18 cellular contexts compared by ENCODE assay signal in genomic region chr6:145809785-145810184, GRCh38. TPM values are rescaled to one million over a fixed set of nuclear protein-coding genes. Genes with fewer than 3 reads are reported as not detected.
A peak's percentile ranks its signal among the peaks of the same experiment; 100 is the strongest.
DNase-seq lines count a peak whose midpoint lies in the region; ATAC-seq, FAIRE-seq and TF ChIP-seq lines count a peak whose summit lies in the region.
"Had no signal": no experiment of that assay in that cellular context is flagged by ENCODE, and none has a peak within 500 bp of the region (broad histone marks: within the 10 kb centered on the region; RNA-seq: fewer than 3 reads in every experiment).

No MANE protein-coding gene starts in this region.

- ATAC-seq in GM18867 (IDR thresholded peaks at IDR 0.05; ENCODE audit: unreplicated experiment) (peak; percentile 1), aorta (ENCODE audit: low FRiP score) (no peak)
- ATAC-seq in stimulated activated effector memory CD8-positive, alpha-beta T cell treated with anti-CD3 and anti-CD28 coated beads, Interleukin-12 subunit alpha, Interleukin-12 subunit beta, amount 100 ng/mL, for 72 hours = no peak
- ATAC-seq: lower lobe of right lung, Right ventricle myocardium inferior had no signal

- H3K27me3 Mint-ChIP-seq in activated naive CD8-positive, alpha-beta T cell treated with anti-CD3 and anti-CD28 coated beads for 36 hours = no peaks in the 10 kb centered on the region
- H3K27me3 Mint-ChIP-seq: activated CD4-positive, alpha-beta T cell treated with anti-CD3 and anti-CD28 coated beads, Interleukin-2, amount 10 ng/mL, durations not matched to agents 24 days and 14 days; IgD-negative memory B cell had no signal

- no peak overlapping the region for H3K27ac Mint-ChIP-seq in stimulated activated effector memory CD8-positive, alpha-beta T cell treated with anti-CD3 and anti-CD28 coated beads, Interleukin-12 subunit alpha, Interleukin-12 subunit beta, amount 100 ng/mL, for 72 hours
- H3K27ac Mint-ChIP-seq in activated naive CD8-positive, alpha-beta T cell treated with anti-CD3 and anti-CD28 coated beads for 36 hours = no peak overlapping the region
- H3K27ac Mint-ChIP-seq: activated CD4-positive, alpha-beta T cell treated with anti-CD3 and anti-CD28 coated beads, Interleukin-2, amount 10 ng/mL, durations not matched to agents 24 days and 14 days; activated T-helper 1 cell treated with anti-CD3 and anti-CD28 coated beads, Interleukin-12 subunit alpha, Interleukin-12 subunit beta, Interleukin-2, Interleukin-4 antibody, amounts not matched to agents 30 ng/mL and 10 ng/mL and 1 ng/mL, durations not matched to agents 14 hours and 24 hours and 36 hours; IgD-negative memory B cell had no signal

- FAIRE-seq in A204.1 (lab: Jason Lieb, UNC) (peak; percentile 51), kidney (lab: Jason Lieb, UNC) (peak; percentile 80)

- H3K27me3 ChIP-seq in adipocyte (replicated peaks; ENCODE audit: control insufficient read depth, insufficient read depth, low read length) (no peaks in the 10 kb centered on the region), aorta (ENCODE audit: control insufficient read depth in 1 of 2, insufficient read depth in 2 of 2, low read length in 1 of 2) (no peaks in the 10 kb centered on the region)
- H3K27me3 ChIP-seq: neutrophil, spleen had no signal

- intact Hi-C loops in kidney (cut with DNase I) (no loop called here), aorta (cut with DNase I) (loop anchor here (5.0 to 10.0 kb wide), 2 partner anchors 72 to 155 kb away; partner anchors contain the start of genes SHPRH (in 2 of the 2) and EPM2A (in 1 of the 2))

- H3K9me3 ChIP-seq in adipocyte (ENCODE audit: control insufficient read depth, low read length) = no peaks in the 10 kb centered on the region
- H3K9me3 ChIP-seq in kidney (ENCODE audit: control insufficient read depth in 1 of 2, low read length in 2 of 2) = no peaks in the 10 kb centered on the region
- no peaks in the 10 kb centered on the region for H3K9me3 ChIP-seq in aorta (ENCODE audit: control insufficient read depth, low read length)
- H3K9me3 ChIP-seq: lower lobe of right lung, neutrophil, spleen had no signal

- H3K4me3 ChIP-seq in adipocyte (ENCODE audit: low read length) = no peak overlapping the region
- no peak overlapping the region for H3K4me3 ChIP-seq in kidney (ENCODE audit: low read length in 2 of 2)
- H3K4me3 ChIP-seq in aorta (ENCODE audit: low read length in 2 of 2) = no peak overlapping the region
- H3K4me3 ChIP-seq: lower lobe of right lung, spleen had no signal

- H3K36me3 ChIP-seq in adipocyte (ENCODE audit: control insufficient read depth, insufficient read depth, low read length, severe bottlenecking) = peaks cover 16% of the 10 kb centered on the region
- H3K36me3 ChIP-seq in kidney (ENCODE audit: control insufficient read depth in 1 of 2, insufficient read depth in 2 of 2, low read length in 2 of 2) = peaks cover 2 to 12% of the 10 kb centered on the region in 2 donors
- H3K36me3 ChIP-seq in aorta (ENCODE audit: control insufficient read depth in 1 of 2, insufficient read depth in 2 of 2, low read length in 1 of 2) = peaks cover 2 to 4% of the 10 kb centered on the region in 2 donors

- no peak overlapping the region for H3K4me3 Mint-ChIP-seq in stimulated activated effector memory CD8-positive, alpha-beta T cell treated with anti-CD3 and anti-CD28 coated beads, Interleukin-12 subunit alpha, Interleukin-12 subunit beta, amount 100 ng/mL, for 72 hours
- no peak overlapping the region for H3K4me3 Mint-ChIP-seq in activated naive CD8-positive, alpha-beta T cell treated with anti-CD3 and anti-CD28 coated beads for 36 hours
- H3K4me3 Mint-ChIP-seq: activated CD4-positive, alpha-beta T cell treated with anti-CD3 and anti-CD28 coated beads, Interleukin-2, amount 10 ng/mL, durations not matched to agents 24 days and 14 days; activated T-helper 1 cell treated with anti-CD3 and anti-CD28 coated beads, Interleukin-12 subunit alpha, Interleukin-12 subunit beta, Interleukin-2, Interleukin-4 antibody, amounts not matched to agents 30 ng/mL and 10 ng/mL and 1 ng/mL, durations not matched to agents 14 hours and 24 hours and 36 hours had no signal

- H3K9ac ChIP-seq in adipocyte (ENCODE audit: low read length) = no peak overlapping the region
- H3K9ac ChIP-seq in kidney (ENCODE audit: low read length in 2 of 2) = no peak overlapping the region

- H3K9me3 Mint-ChIP-seq in stimulated activated effector memory CD8-positive, alpha-beta T cell treated with anti-CD3 and anti-CD28 coated beads, Interleukin-12 subunit alpha, Interleukin-12 subunit beta, amount 100 ng/mL, for 72 hours = no peaks in the 10 kb centered on the region
- no peaks in the 10 kb centered on the region for H3K9me3 Mint-ChIP-seq in activated naive CD8-positive, alpha-beta T cell treated with anti-CD3 and anti-CD28 coated beads for 36 hours
- H3K9me3 Mint-ChIP-seq: activated T-helper 1 cell treated with anti-CD3 and anti-CD28 coated beads, Interleukin-12 subunit alpha, Interleukin-12 subunit beta, Interleukin-2, Interleukin-4 antibody, amounts not matched to agents 30 ng/mL and 10 ng/mL and 1 ng/mL, durations not matched to agents 14 hours and 24 hours and 36 hours; IgD-negative memory B cell had no signal

- H3K27ac ChIP-seq in kidney (ENCODE audit: low read depth in 2 of 2, low read length in 2 of 2) = no peak overlapping the region
- H3K27ac ChIP-seq in aorta (ENCODE audit: low read depth in 1 of 2, low read length in 2 of 2) = no peak overlapping the region
- H3K27ac ChIP-seq: lower lobe of right lung, neutrophil, spleen had no signal

- TF ChIP-seq CTCF in kidney (IDR thresholded peaks at IDR 0.05; ENCODE audit: borderline replicate concordance, extremely low read depth, insufficient read depth) = no peak

- peaks cover 9% of the 10 kb centered on the region for H3K36me3 Mint-ChIP-seq in stimulated activated effector memory CD8-positive, alpha-beta T cell treated with anti-CD3 and anti-CD28 coated beads, Interleukin-12 subunit alpha, Interleukin-12 subunit beta, amount 100 ng/mL, for 72 hours
- H3K36me3 Mint-ChIP-seq in activated naive CD8-positive, alpha-beta T cell treated with anti-CD3 and anti-CD28 coated beads for 36 hours = peaks cover 22% of the 10 kb centered on the region

- DNase-seq in adipocyte (ENCODE audit: low read depth) = peak; percentile 68
- DNase-seq in kidney = no peak
- DNase-seq in stimulated activated effector memory CD8-positive, alpha-beta T cell treated with anti-CD3 and anti-CD28 coated beads, Interleukin-12 subunit alpha, Interleukin-12 subunit beta, amount 100 ng/mL, for 72 hours (ENCODE audit: low spot score in 2 of 2) = no peak
- DNase-seq in DMS153 (lab: John Stamatoyannopoulos, UW) = no peak
- no peak for DNase-seq in activated naive CD8-positive, alpha-beta T cell treated with anti-CD3 and anti-CD28 coated beads for 36 hours
- no peak for DNase-seq in aorta
- DNase-seq: ACHN; activated CD4-positive, alpha-beta T cell treated with anti-CD3 and anti-CD28 coated beads, Interleukin-2, amount 10 ng/mL, durations not matched to agents 24 days and 14 days; lower lobe of right lung; NCI-H1694 treated with DMSO at 0.1 percent for 48 hours; NCI-H774; spleen had no signal

- WGBS in aorta, 2 donors = 73 to 78% methylated on average over 1 of the region's 1 CpG

- H3K4me1 ChIP-seq in adipocyte (ENCODE audit: control insufficient read depth, insufficient read depth, low read length) (peaks cover 40% of the 10 kb centered on the region), kidney (ENCODE audit: control insufficient read depth in 1 of 2, insufficient read depth in 1 of 2, low read depth in 1 of 2, low read length in 2 of 2) (peaks cover 5 to 8% of the 10 kb centered on the region in 2 donors), aorta (ENCODE audit: control insufficient read depth in 1 of 2, insufficient read depth in 2 of 2, low read length in 2 of 2) (peaks cover 0 to 8% of the 10 kb centered on the region in 2 donors)

- peaks cover 30% of the 10 kb centered on the region for H3K4me1 Mint-ChIP-seq in stimulated activated effector memory CD8-positive, alpha-beta T cell treated with anti-CD3 and anti-CD28 coated beads, Interleukin-12 subunit alpha, Interleukin-12 subunit beta, amount 100 ng/mL, for 72 hours
- peaks cover 27% of the 10 kb centered on the region for H3K4me1 Mint-ChIP-seq in activated naive CD8-positive, alpha-beta T cell treated with anti-CD3 and anti-CD28 coated beads for 36 hours

RNA-seq across cellular contexts. Expression of gene FBXO30, which starts 4.8 kb away (rescaled TPM):
- total RNA-seq in kidney = 8.2 TPM
- polyA plus RNA-seq in kidney (ENCODE audit: insufficient read depth, low read depth, low replicate concordance) = 2.5 TPM
- 1 to 10 TPM; 3.7 to 4.1 TPM for total RNA-seq in activated naive CD8-positive, alpha-beta T cell treated with anti-CD3 and anti-CD28 coated beads for 36 hours
- total RNA-seq in aorta = 10 to 100 TPM; 12.0 to 17.2 TPM
- polyA plus RNA-seq in aorta = 1 to 10 TPM; 4.4 to 7.1 TPM
